In genomic region chr9:38415846-38416245, GRCh38 we compare ENCODE assay signal across 29 cellular contexts. TPM values are rescaled to one million over a fixed set of nuclear protein-coding genes. Genes with fewer than 3 reads are reported as not detected.
"Had no signal": no experiment of that assay in that cellular context is flagged by ENCODE, and none has a peak within 500 bp of the region (broad histone marks: within the 10 kb centered on the region; RNA-seq: fewer than 3 reads in every experiment).

No MANE protein-coding gene starts in this region.

- H3K9me3 Mint-ChIP-seq: activated naive CD4-positive, alpha-beta T cell treated with anti-CD3 and anti-CD28 coated beads, Interleukin-2, amount 50 U/mL, for 72 hours; activated T-cell treated with anti-CD3 and anti-CD28 coated beads, Interleukin-2, amount 50 U/mL, for 24 hours; activated T-helper 17 cell treated with anti-CD3 and anti-CD28 coated beads, Interleukin-2, amount 50 U/mL, for 72 hours; central memory CD8-positive, alpha-beta T cell; effector memory CD8-positive, alpha-beta T cell; stimulated activated effector memory CD8-positive, alpha-beta T cell treated with anti-CD3 and anti-CD28 coated beads, Interleukin-12 subunit alpha, Interleukin-12 subunit beta, amount 100 ng/mL, for 72 hours; stimulated activated naive CD8-positive, alpha-beta T cell treated with anti-CD3 and anti-CD28 coated beads, Interleukin-15, amount 100 ng/mL, for 72 hours; T-cell; T-helper 2 cell treated with Interferon-gamma antibody and Interleukin-4, amounts not matched to agents 5 μg/mL and 100 μg/mL, for 36 hours had no signal

- DNase-seq: activated CD4-positive, alpha-beta T cell treated with anti-CD3 and anti-CD28 coated beads for 1 hour; activated CD8-positive, alpha-beta memory T cell treated with anti-CD3 and anti-CD28 coated beads for 24 hours; activated CD8-positive, alpha-beta memory T cell treated with anti-CD3 and anti-CD28 coated beads, Interleukin-2, amount 50 U/mL, for 4 hours; activated T-cell treated with anti-CD3 and anti-CD28 coated beads, Interleukin-2, amount 50 U/mL, for 24 hours; colonic mucosa; dorsolateral prefrontal cortex; effector memory CD8-positive, alpha-beta T cell; mesenchymal stem cell; naive B cell; psoas muscle; right cardiac atrium; small intestine; stimulated activated CD4-positive, alpha-beta T cell treated with anti-CD3 and anti-CD28 coated beads, Interleukin-2, amount 100 ng/mL, for 24 hours; stimulated activated naive CD8-positive, alpha-beta T cell treated with anti-CD3 and anti-CD28 coated beads, Interleukin-15, amount 100 ng/mL, for 72 hours; T-cell; tibial artery had no signal

- H3K36me3 Mint-ChIP-seq: activated naive CD4-positive, alpha-beta T cell treated with anti-CD3 and anti-CD28 coated beads, Interleukin-2, amount 50 U/mL, for 72 hours; naive B cell; stimulated activated effector memory CD8-positive, alpha-beta T cell treated with anti-CD3 and anti-CD28 coated beads, Interleukin-12 subunit alpha, Interleukin-12 subunit beta, amount 100 ng/mL, for 72 hours; T-cell had no signal

- H3K9me3 ChIP-seq: ascending aorta, colonic mucosa, esophagus muscularis mucosa, psoas muscle, tibial artery had no signal

- H3K4me1 ChIP-seq: ascending aorta, colonic mucosa, esophagus muscularis mucosa, psoas muscle had no signal

- H3K27ac ChIP-seq: ascending aorta, colonic mucosa, dorsolateral prefrontal cortex, esophagus muscularis mucosa, psoas muscle, tibial artery had no signal

- H3K4me3 Mint-ChIP-seq: activated T-cell treated with anti-CD3 and anti-CD28 coated beads, Interleukin-2, amount 50 U/mL, for 24 hours; activated T-helper 17 cell treated with anti-CD3 and anti-CD28 coated beads, Interleukin-2, amount 50 U/mL, for 72 hours; central memory CD8-positive, alpha-beta T cell; effector memory CD8-positive, alpha-beta T cell; naive B cell; stimulated activated effector memory CD8-positive, alpha-beta T cell treated with anti-CD3 and anti-CD28 coated beads, Interleukin-12 subunit alpha, Interleukin-12 subunit beta, amount 100 ng/mL, for 72 hours; stimulated activated naive CD8-positive, alpha-beta T cell treated with anti-CD3 and anti-CD28 coated beads, Interleukin-15, amount 100 ng/mL, for 72 hours; T-cell; T-helper 2 cell treated with Interferon-gamma antibody and Interleukin-4, amounts not matched to agents 5 μg/mL and 100 μg/mL, for 36 hours had no signal

- H3K27ac Mint-ChIP-seq: activated T-cell treated with anti-CD3 and anti-CD28 coated beads, Interleukin-2, amount 50 U/mL, for 24 hours; activated T-helper 17 cell treated with anti-CD3 and anti-CD28 coated beads, Interleukin-2, amount 50 U/mL, for 72 hours; effector memory CD8-positive, alpha-beta T cell; naive B cell; stimulated activated effector memory CD8-positive, alpha-beta T cell treated with anti-CD3 and anti-CD28 coated beads, Interleukin-12 subunit alpha, Interleukin-12 subunit beta, amount 100 ng/mL, for 72 hours; stimulated activated naive CD8-positive, alpha-beta T cell treated with anti-CD3 and anti-CD28 coated beads, Interleukin-15, amount 100 ng/mL, for 72 hours; T-cell; T-helper 2 cell treated with Interferon-gamma antibody and Interleukin-4, amounts not matched to agents 5 μg/mL and 100 μg/mL, for 36 hours had no signal

- H3K4me1 Mint-ChIP-seq: activated T-helper 17 cell treated with anti-CD3 and anti-CD28 coated beads, Interleukin-2, amount 50 U/mL, for 72 hours; central memory CD8-positive, alpha-beta T cell; naive B cell; stimulated activated effector memory CD8-positive, alpha-beta T cell treated with anti-CD3 and anti-CD28 coated beads, Interleukin-12 subunit alpha, Interleukin-12 subunit beta, amount 100 ng/mL, for 72 hours; stimulated activated naive CD8-positive, alpha-beta T cell treated with anti-CD3 and anti-CD28 coated beads, Interleukin-15, amount 100 ng/mL, for 72 hours; T-cell had no signal

- H3K4me3 ChIP-seq: ascending aorta, colonic mucosa, dorsolateral prefrontal cortex, esophagus muscularis mucosa, psoas muscle, tibial artery had no signal

- H3K27me3 ChIP-seq: ascending aorta, colonic mucosa, tibial artery had no signal

- H3K36me3 ChIP-seq: colonic mucosa, esophagus muscularis mucosa had no signal

- ATAC-seq: activated naive CD4-positive, alpha-beta T cell treated with anti-CD3 and anti-CD28 coated beads, Interleukin-2, amount 50 U/mL, for 72 hours; activated T-helper 17 cell treated with anti-CD3 and anti-CD28 coated beads, Interleukin-2, amount 50 U/mL, for 72 hours; effector memory CD8-positive, alpha-beta T cell; psoas muscle; right cardiac atrium; stimulated activated effector memory CD8-positive, alpha-beta T cell treated with anti-CD3 and anti-CD28 coated beads, Interleukin-12 subunit alpha, Interleukin-12 subunit beta, amount 100 ng/mL, for 72 hours; stimulated activated naive CD8-positive, alpha-beta T cell treated with anti-CD3 and anti-CD28 coated beads, Interleukin-15, amount 100 ng/mL, for 72 hours; T-cell had no signal

- FAIRE-seq: frontal cortex, islet of Langerhans, small intestine, TTC549, urothelium cell line had no signal

RNA-seq across cellular contexts. Expression of gene IGFBPL1, which starts 8.4 kb away (rescaled TPM):
- total RNA-seq: activated naive CD4-positive, alpha-beta T cell treated with anti-CD3 and anti-CD28 coated beads, Interleukin-2, amount 50 U/mL, for 72 hours; activated T-helper 17 cell treated with anti-CD3 and anti-CD28 coated beads, Interleukin-2, amount 50 U/mL, for 72 hours; lower leg skin; mononuclear cell; T-cell had no signal
